ENCODE assay signal across 1 cellular context in the genomic region with DNA sequence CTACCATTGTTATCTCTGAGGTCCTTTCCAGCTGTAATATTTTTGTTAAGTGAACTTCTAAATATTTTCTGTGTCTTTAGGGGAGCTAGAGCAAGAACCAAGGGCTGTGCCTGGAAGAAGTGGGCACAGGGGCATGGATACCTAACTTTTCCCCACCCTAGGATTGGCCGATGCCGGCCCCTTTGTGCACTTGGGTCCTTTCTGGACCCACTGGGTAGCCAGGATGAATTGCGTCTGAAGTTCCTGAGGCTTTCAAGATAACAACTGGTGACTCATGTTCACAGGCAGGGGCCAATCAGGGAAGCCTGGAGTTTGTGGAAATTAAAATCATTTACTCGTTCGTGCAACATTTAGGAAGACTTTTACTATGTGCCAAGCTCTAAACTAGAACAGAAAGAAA.
A peak's percentile ranks its signal among the peaks of the same experiment; 100 is the strongest.
TF ChIP-seq lines count a peak whose summit lies in the region.

No MANE protein-coding gene starts in this region.

TF ChIP-seq in K562, 482 proteins besides CTCF, POLR2A, EP300 and RAD21 (continued from another document and continues in another):
- TF ChIP-seq, protein P1, sequence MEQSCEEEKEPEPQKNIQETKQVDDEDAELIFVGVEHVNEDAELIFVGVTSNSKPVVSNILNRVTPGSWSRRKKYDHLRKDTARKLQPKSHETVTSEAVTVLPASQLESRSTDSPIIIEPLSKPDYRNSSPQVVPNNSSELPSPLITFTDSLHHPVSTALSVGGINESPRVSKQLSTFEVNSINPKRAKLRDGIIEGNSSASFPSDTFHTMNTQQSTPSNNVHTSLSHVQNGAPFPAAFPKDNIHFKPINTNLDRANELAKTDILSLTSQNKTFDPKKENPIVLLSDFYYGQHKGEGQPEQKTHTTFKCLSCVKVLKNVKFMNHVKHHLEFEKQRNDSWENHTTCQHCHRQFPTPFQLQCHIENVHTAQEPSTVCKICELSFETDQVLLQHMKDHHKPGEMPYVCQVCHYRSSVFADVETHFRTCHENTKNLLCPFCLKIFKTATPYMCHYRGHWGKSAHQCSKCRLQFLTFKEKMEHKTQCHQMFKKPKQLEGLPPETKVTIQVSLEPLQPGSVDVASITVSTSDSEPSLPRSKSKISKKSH (CRISPR knock-in tag; IDR thresholded peaks at IDR 0.05): no peak
- no peak for TF ChIP-seq PPARD (CRISPR knock-in tag; IDR thresholded peaks at IDR 0.05)
- no peak for TF ChIP-seq GTF2F1 (IDR thresholded peaks at IDR 0.05; ENCODE audit: low read depth, low read length)
- no peak for TF ChIP-seq ZSCAN32 (CRISPR knock-in tag; IDR thresholded peaks at IDR 0.05)
- TF ChIP-seq LEF1 (IDR thresholded peaks at IDR 0.05): no peak
- no peak for TF ChIP-seq ZNF232 (CRISPR knock-in tag; IDR thresholded peaks at IDR 0.05)
- TF ChIP-seq TGIF2 (CRISPR knock-in tag; IDR thresholded peaks at IDR 0.05): no peak
- TF ChIP-seq ZBTB1 (CRISPR knock-in tag; IDR thresholded peaks at IDR 0.05; ENCODE audit: borderline replicate concordance, low read depth): no peak
- no peak for TF ChIP-seq MYC (IDR thresholded peaks at IDR 0.05; ENCODE audit: low read depth, low read length)
- no peak for TF ChIP-seq MYC (CRISPR knock-in tag; IDR thresholded peaks at IDR 0.05; ENCODE audit: borderline replicate concordance, low read depth)
- no peak for TF ChIP-seq MTF1 (CRISPR knock-in tag; IDR thresholded peaks at IDR 0.05; ENCODE audit: borderline replicate concordance)
- no peak for TF ChIP-seq PRMT5 (CRISPR knock-in tag; IDR thresholded peaks at IDR 0.05)
- no peak for TF ChIP-seq CSDE1 (IDR thresholded peaks at IDR 0.05)
- TF ChIP-seq ATF1 (CRISPR knock-in tag; IDR thresholded peaks at IDR 0.05): no peak
- TF ChIP-seq ATF1 (tag; IDR thresholded peaks at IDR 0.05): peak; percentile 34
- TF ChIP-seq, protein P2, sequence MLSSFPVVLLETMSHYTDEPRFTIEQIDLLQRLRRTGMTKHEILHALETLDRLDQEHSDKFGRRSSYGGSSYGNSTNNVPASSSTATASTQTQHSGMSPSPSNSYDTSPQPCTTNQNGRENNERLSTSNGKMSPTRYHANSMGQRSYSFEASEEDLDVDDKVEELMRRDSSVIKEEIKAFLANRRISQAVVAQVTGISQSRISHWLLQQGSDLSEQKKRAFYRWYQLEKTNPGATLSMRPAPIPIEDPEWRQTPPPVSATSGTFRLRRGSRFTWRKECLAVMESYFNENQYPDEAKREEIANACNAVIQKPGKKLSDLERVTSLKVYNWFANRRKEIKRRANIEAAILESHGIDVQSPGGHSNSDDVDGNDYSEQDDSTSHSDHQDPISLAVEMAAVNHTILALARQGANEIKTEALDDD (IDR thresholded peaks at IDR 0.05): no peak
- no peak for TF ChIP-seq SRSF1 (IDR thresholded peaks at IDR 0.05; ENCODE audit: low read depth, low read length)
- TF ChIP-seq ZNF445 (CRISPR knock-in tag; IDR thresholded peaks at IDR 0.05; ENCODE audit: low read depth): no peak
- TF ChIP-seq C11orf30 (IDR thresholded peaks at IDR 0.05; ENCODE audit: low read depth): no peak
- TF ChIP-seq NFIC (IDR thresholded peaks at IDR 0.05): peak; percentile 73
- TF ChIP-seq RB1 (IDR thresholded peaks at IDR 0.05; ENCODE audit: low read depth): no peak
- TF ChIP-seq BRD4 (IDR thresholded peaks at IDR 0.05): no peak
- TF ChIP-seq, protein P3, sequence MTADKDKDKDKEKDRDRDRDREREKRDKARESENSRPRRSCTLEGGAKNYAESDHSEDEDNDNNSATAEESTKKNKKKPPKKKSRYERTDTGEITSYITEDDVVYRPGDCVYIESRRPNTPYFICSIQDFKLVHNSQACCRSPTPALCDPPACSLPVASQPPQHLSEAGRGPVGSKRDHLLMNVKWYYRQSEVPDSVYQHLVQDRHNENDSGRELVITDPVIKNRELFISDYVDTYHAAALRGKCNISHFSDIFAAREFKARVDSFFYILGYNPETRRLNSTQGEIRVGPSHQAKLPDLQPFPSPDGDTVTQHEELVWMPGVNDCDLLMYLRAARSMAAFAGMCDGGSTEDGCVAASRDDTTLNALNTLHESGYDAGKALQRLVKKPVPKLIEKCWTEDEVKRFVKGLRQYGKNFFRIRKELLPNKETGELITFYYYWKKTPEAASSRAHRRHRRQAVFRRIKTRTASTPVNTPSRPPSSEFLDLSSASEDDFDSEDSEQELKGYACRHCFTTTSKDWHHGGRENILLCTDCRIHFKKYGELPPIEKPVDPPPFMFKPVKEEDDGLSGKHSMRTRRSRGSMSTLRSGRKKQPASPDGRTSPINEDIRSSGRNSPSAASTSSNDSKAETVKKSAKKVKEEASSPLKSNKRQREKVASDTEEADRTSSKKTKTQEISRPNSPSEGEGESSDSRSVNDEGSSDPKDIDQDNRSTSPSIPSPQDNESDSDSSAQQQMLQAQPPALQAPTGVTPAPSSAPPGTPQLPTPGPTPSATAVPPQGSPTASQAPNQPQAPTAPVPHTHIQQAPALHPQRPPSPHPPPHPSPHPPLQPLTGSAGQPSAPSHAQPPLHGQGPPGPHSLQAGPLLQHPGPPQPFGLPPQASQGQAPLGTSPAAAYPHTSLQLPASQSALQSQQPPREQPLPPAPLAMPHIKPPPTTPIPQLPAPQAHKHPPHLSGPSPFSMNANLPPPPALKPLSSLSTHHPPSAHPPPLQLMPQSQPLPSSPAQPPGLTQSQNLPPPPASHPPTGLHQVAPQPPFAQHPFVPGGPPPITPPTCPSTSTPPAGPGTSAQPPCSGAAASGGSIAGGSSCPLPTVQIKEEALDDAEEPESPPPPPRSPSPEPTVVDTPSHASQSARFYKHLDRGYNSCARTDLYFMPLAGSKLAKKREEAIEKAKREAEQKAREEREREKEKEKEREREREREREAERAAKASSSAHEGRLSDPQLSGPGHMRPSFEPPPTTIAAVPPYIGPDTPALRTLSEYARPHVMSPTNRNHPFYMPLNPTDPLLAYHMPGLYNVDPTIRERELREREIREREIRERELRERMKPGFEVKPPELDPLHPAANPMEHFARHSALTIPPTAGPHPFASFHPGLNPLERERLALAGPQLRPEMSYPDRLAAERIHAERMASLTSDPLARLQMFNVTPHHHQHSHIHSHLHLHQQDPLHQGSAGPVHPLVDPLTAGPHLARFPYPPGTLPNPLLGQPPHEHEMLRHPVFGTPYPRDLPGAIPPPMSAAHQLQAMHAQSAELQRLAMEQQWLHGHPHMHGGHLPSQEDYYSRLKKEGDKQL (CRISPR knock-in tag; IDR thresholded peaks at IDR 0.05; ENCODE audit: borderline replicate concordance): no peak
- no peak for TF ChIP-seq KLF16 (IDR thresholded peaks at IDR 0.05)
- TF ChIP-seq, protein P4, sequence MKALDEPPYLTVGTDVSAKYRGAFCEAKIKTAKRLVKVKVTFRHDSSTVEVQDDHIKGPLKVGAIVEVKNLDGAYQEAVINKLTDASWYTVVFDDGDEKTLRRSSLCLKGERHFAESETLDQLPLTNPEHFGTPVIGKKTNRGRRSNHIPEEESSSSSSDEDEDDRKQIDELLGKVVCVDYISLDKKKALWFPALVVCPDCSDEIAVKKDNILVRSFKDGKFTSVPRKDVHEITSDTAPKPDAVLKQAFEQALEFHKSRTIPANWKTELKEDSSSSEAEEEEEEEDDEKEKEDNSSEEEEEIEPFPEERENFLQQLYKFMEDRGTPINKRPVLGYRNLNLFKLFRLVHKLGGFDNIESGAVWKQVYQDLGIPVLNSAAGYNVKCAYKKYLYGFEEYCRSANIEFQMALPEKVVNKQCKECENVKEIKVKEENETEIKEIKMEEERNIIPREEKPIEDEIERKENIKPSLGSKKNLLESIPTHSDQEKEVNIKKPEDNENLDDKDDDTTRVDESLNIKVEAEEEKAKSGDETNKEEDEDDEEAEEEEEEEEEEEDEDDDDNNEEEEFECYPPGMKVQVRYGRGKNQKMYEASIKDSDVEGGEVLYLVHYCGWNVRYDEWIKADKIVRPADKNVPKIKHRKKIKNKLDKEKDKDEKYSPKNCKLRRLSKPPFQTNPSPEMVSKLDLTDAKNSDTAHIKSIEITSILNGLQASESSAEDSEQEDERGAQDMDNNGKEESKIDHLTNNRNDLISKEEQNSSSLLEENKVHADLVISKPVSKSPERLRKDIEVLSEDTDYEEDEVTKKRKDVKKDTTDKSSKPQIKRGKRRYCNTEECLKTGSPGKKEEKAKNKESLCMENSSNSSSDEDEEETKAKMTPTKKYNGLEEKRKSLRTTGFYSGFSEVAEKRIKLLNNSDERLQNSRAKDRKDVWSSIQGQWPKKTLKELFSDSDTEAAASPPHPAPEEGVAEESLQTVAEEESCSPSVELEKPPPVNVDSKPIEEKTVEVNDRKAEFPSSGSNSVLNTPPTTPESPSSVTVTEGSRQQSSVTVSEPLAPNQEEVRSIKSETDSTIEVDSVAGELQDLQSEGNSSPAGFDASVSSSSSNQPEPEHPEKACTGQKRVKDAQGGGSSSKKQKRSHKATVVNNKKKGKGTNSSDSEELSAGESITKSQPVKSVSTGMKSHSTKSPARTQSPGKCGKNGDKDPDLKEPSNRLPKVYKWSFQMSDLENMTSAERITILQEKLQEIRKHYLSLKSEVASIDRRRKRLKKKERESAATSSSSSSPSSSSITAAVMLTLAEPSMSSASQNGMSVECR (CRISPR knock-in tag; IDR thresholded peaks at IDR 0.05): no peak
- TF ChIP-seq MCM2 (IDR thresholded peaks at IDR 0.05; ENCODE audit: low read depth): no peak
- no peak for TF ChIP-seq SNRNP70 (optimal IDR thresholded peaks at IDR 0.05; ENCODE audit: low read depth, low read length)
- TF ChIP-seq CHCHD3 (CRISPR knock-in tag; IDR thresholded peaks at IDR 0.05): no peak
- TF ChIP-seq, protein P5, sequence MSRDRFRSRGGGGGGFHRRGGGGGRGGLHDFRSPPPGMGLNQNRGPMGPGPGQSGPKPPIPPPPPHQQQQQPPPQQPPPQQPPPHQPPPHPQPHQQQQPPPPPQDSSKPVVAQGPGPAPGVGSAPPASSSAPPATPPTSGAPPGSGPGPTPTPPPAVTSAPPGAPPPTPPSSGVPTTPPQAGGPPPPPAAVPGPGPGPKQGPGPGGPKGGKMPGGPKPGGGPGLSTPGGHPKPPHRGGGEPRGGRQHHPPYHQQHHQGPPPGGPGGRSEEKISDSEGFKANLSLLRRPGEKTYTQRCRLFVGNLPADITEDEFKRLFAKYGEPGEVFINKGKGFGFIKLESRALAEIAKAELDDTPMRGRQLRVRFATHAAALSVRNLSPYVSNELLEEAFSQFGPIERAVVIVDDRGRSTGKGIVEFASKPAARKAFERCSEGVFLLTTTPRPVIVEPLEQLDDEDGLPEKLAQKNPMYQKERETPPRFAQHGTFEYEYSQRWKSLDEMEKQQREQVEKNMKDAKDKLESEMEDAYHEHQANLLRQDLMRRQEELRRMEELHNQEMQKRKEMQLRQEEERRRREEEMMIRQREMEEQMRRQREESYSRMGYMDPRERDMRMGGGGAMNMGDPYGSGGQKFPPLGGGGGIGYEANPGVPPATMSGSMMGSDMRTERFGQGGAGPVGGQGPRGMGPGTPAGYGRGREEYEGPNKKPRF (IDR thresholded peaks at IDR 0.05; ENCODE audit: low read depth, low read length): no peak
- TF ChIP-seq STAG1 (CRISPR knock-in tag; IDR thresholded peaks at IDR 0.05; ENCODE audit: borderline replicate concordance): no peak
- TF ChIP-seq, protein P6, sequence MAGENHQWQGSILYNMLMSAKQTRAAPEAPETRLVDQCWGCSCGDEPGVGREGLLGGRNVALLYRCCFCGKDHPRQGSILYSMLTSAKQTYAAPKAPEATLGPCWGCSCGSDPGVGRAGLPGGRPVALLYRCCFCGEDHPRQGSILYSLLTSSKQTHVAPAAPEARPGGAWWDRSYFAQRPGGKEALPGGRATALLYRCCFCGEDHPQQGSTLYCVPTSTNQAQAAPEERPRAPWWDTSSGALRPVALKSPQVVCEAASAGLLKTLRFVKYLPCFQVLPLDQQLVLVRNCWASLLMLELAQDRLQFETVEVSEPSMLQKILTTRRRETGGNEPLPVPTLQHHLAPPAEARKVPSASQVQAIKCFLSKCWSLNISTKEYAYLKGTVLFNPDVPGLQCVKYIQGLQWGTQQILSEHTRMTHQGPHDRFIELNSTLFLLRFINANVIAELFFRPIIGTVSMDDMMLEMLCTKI (IDR thresholded peaks at IDR 0.05; ENCODE audit: partially characterized antibody): no peak
- TF ChIP-seq KLF6 (CRISPR knock-in tag; IDR thresholded peaks at IDR 0.05; ENCODE audit: borderline replicate concordance): no peak
- TF ChIP-seq SLC30A9 (CRISPR knock-in tag; IDR thresholded peaks at IDR 0.05): no peak
- no peak for TF ChIP-seq BMI1 (IDR thresholded peaks at IDR 0.05; ENCODE audit: low read length)
- no peak for TF ChIP-seq ZNF384 (IDR thresholded peaks at IDR 0.05; ENCODE audit: low read depth, low read length)
- no peak for TF ChIP-seq RBM15 (IDR thresholded peaks at IDR 0.05; ENCODE audit: insufficient read depth, low read length)
- TF ChIP-seq SNIP1 (IDR thresholded peaks at IDR 0.05; ENCODE audit: low read depth): no peak
- no peak for TF ChIP-seq POLR2G (IDR thresholded peaks at IDR 0.05; ENCODE audit: low read depth, low read length)
- 0 out of 4 replicates have a peak, but pooled peaks of 1 of the 2 experiments have one; percentile 10 for TF ChIP-seq RCOR1 (IDR thresholded peaks at IDR 0.05; ENCODE audit: borderline replicate concordance in 1 of 2, low read depth in 2 of 2, low read length in 2 of 2)
- no peak for TF ChIP-seq HDAC1 (IDR thresholded peaks at IDR 0.05)
- TF ChIP-seq, protein P7, sequence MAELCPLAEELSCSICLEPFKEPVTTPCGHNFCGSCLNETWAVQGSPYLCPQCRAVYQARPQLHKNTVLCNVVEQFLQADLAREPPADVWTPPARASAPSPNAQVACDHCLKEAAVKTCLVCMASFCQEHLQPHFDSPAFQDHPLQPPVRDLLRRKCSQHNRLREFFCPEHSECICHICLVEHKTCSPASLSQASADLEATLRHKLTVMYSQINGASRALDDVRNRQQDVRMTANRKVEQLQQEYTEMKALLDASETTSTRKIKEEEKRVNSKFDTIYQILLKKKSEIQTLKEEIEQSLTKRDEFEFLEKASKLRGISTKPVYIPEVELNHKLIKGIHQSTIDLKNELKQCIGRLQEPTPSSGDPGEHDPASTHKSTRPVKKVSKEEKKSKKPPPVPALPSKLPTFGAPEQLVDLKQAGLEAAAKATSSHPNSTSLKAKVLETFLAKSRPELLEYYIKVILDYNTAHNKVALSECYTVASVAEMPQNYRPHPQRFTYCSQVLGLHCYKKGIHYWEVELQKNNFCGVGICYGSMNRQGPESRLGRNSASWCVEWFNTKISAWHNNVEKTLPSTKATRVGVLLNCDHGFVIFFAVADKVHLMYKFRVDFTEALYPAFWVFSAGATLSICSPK (IDR thresholded peaks at IDR 0.05; ENCODE audit: borderline replicate concordance): no peak
- no peak for TF ChIP-seq TAF7 (tag; IDR thresholded peaks at IDR 0.05)
- no peak for TF ChIP-seq BCL6 (CRISPR knock-in tag; IDR thresholded peaks at IDR 0.05)
- TF ChIP-seq ATF7 (IDR thresholded peaks at IDR 0.05): peak; percentile 46; the same call in 1 of the 2 replicates
- TF ChIP-seq, protein P8, sequence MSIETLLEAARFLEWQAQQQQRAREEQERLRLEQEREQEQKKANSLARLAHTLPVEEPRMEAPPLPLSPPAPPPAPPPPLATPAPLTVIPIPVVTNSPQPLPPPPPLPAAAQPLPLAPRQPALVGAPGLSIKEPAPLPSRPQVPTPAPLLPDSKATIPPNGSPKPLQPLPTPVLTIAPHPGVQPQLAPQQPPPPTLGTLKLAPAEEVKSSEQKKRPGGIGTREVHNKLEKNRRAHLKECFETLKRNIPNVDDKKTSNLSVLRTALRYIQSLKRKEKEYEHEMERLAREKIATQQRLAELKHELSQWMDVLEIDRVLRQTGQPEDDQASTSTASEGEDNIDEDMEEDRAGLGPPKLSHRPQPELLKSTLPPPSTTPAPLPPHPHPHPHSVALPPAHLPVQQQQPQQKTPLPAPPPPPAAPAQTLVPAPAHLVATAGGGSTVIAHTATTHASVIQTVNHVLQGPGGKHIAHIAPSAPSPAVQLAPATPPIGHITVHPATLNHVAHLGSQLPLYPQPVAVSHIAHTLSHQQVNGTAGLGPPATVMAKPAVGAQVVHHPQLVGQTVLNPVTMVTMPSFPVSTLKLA (conservative IDR thresholded peaks at IDR 0.05): no peak
